ENCODE assay signal across 8 cellular contexts in the genomic region with DNA sequence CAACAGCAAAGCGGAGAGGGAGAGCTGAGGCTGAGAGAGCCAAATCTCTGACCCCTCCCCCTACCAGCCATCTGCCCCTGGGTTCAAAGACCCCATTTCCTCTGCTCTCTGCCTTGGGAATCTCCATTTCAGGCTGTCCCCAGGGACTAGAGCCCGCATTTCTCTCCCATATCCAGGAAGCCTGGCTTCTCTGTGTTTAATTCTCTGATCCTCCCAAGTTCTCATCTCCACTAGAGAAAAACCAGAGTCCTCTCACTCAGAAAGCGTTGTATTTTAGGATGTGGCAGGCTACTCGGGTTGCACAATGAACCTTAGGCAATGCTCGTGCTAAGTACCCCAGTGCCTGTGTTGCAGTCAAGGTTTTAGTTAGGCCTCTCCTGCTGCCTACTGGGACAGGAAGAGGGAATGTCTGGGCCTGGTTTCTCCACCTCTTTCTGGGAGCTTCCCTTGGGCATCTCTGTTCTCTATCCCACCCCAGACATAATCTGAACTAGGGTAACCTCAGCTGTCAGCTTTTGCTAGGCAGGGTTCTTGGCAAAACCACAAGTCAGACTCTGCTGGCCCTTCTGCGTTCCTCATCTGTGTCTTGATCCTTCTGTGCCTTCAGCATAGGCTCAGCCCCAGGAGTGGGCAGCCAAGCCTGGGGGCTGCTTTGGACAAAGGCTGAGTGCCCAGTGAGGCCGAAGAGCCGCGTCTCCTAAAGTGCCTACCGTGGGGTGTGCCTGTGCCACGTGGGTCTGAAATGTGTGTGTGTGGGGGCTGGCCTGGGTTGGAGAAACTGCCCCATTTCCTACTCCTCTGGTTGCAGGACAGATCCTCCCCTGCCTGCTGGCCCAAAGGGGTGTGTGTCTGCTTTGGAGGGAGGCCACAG.
DNase-seq lines count a peak whose midpoint lies in the region; ATAC-seq and TF ChIP-seq lines count a peak whose summit lies in the region.

No MANE protein-coding gene starts in this region.

- H3K36me3 ChIP-seq in DND-41 (ENCODE audit: insufficient read depth, low read length) (peaks cover 74% of the 10 kb centered on the region), neutrophil (peaks cover 24% of the 10 kb centered on the region)

- H3K36me3 Mint-ChIP-seq in effector memory CD8-positive, alpha-beta T cell (ENCODE audit: insufficient read depth), result peaks cover 22% of the 10 kb centered on the region

- peaks cover 11 to 19% of the 10 kb centered on the region in 2 donors for H3K4me1 Mint-ChIP-seq in effector memory CD8-positive, alpha-beta T cell (ENCODE audit: low read depth in 2 of 2)

- no peak overlapping the region for H3K27ac ChIP-seq in DND-41 (ENCODE audit: low read length)
- peak overlapping the region; percentile 92 for H3K27ac ChIP-seq in neutrophil

- H3K4me1 ChIP-seq in DND-41 (ENCODE audit: insufficient read depth, low read length) (no peaks in the 10 kb centered on the region), neutrophil (ENCODE audit: control insufficient read depth in 1 of 2, insufficient read depth in 1 of 2, low read depth in 1 of 2, low read length in 1 of 2) (peaks cover 22 to 26% of the 10 kb centered on the region in 2 experiments)

- no peaks in the 10 kb centered on the region for H3K27me3 Mint-ChIP-seq in effector memory CD8-positive, alpha-beta T cell

- no peaks in the 10 kb centered on the region for H3K27me3 ChIP-seq in DND-41 (ENCODE audit: insufficient read depth, low read length, poor library complexity)
- no peaks in the 10 kb centered on the region for H3K27me3 ChIP-seq in neutrophil

- no peaks in the 10 kb centered on the region for H3K79me2 ChIP-seq in DND-41 (ENCODE audit: insufficient read depth, low read length)

- peaks cover 7% of the 10 kb centered on the region; the same call in 1 of the 2 replicates for H4K20me1 ChIP-seq in DND-41 (ENCODE audit: insufficient read depth, low read length)

- H3K4me2 ChIP-seq in DND-41 (ENCODE audit: insufficient read depth, low read length), result no peak overlapping the region

- TF ChIP-seq CTCF in DND-41 (IDR thresholded peaks at IDR 0.05; ENCODE audit: borderline replicate concordance, extremely low read depth, low read length, poor library complexity, severe bottlenecking) (no peak), neutrophil (IDR thresholded peaks at IDR 0.05) (no peak)

- no peak overlapping the region for H2AFZ ChIP-seq in DND-41 (ENCODE audit: low read depth, low read length)

- H3K9me3 Mint-ChIP-seq in effector memory CD8-positive, alpha-beta T cell, result no peaks in the 10 kb centered on the region

- H3K27ac Mint-ChIP-seq in effector memory CD8-positive, alpha-beta T cell, result peak overlapping the region; percentile 73 to 79

- ATAC-seq in DND-41 (ENCODE audit: insufficient read depth, low read depth) (peak; percentile 39; the same call in 1 of the 3 replicates), HG03025 (IDR thresholded peaks at IDR 0.05; ENCODE audit: low FRiP score, unreplicated experiment) (no peak)
- no peak for ATAC-seq in effector memory CD8-positive, alpha-beta T cell (replicated peaks)

- H3K4me3 ChIP-seq in DND-41 (ENCODE audit: low read depth in 1 of 2, low read length in 2 of 2), result no peak overlapping the region
- H3K4me3 ChIP-seq in neutrophil (ENCODE audit: low read depth in 1 of 2, low read length in 1 of 2), result peak overlapping the region; percentile 26 to 32

- H3K9ac ChIP-seq in DND-41 (ENCODE audit: low read depth, low read length), result no peak overlapping the region

- H3K4me3 Mint-ChIP-seq in effector memory CD8-positive, alpha-beta T cell, result no peak overlapping the region

- H3K9me3 ChIP-seq in DND-41 (ENCODE audit: insufficient read depth, low read length, severe bottlenecking), result no peaks in the 10 kb centered on the region
- H3K9me3 ChIP-seq in neutrophil, result no peaks in the 10 kb centered on the region

- DNase-seq in DND-41, result no peak
- peak; percentile 73 for DNase-seq in NCI-H2171 (lab: John Stamatoyannopoulos, UW)
- DNase-seq in effector memory CD8-positive, alpha-beta T cell, result no peak
- DNase-seq in 8988T, result no peak
- no peak for DNase-seq in activated T-cell treated with anti-CD3 and anti-CD28 coated beads for 4 hours
- DNase-seq in germinal center (ENCODE audit: low spot score), result no peak

Comparison
In these comparisons a context has a peak if more than half of its experiments do, and no peak if none do; other contexts are left out.
1. H3K4me3 ChIP-seq: peak in neutrophil (2 of 2); none in DND-41 (0 of 2).